In the genomic region with DNA sequence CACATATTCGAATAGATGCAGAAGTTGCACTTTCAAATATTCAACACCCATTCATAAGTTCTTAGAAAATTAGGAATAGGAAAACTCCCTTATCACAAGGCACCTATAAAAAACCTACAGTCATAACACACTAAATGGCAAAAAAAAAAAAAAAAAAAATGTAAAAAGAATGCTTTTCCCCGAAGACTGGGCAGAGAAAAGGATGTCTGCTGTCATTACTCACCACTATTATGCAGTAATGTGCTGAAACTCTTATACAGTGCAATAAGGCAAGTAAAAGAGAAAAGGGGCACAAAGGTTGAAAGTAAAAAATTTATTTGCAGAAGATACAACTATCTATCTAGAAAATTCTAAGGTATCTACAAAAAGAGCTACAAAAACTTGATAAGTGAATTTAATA, we compare ENCODE assay signal across 20 cellular contexts.
DNase-seq lines count a peak whose midpoint lies in the region; TF ChIP-seq lines count a peak whose summit lies in the region.
"Had no signal": no experiment of that assay in that cellular context is flagged by ENCODE, and none has a peak within 500 bp of the region (broad histone marks: within the 10 kb centered on the region; RNA-seq: fewer than 3 reads in every experiment).

No MANE protein-coding gene starts in this region.

- no peak overlapping the region for H3K27ac ChIP-seq in neural progenitor cell
- H3K27ac ChIP-seq: 22Rv1, A549, C4-2B, GM23248 had no signal

- peak overlapping the region; percentile 3 for H3K27ac Mint-ChIP-seq in activated naive CD4-positive, alpha-beta T cell treated with anti-CD3 and anti-CD28 coated beads, Interleukin-2, amount 50 U/mL, for 24 hours
- no peak overlapping the region for H3K27ac Mint-ChIP-seq in neural progenitor cell
- H3K27ac Mint-ChIP-seq: HFFc6 had no signal

- no peaks in the 10 kb centered on the region for H3K9me3 ChIP-seq in neural progenitor cell (ENCODE audit: low read depth)
- H3K9me3 ChIP-seq: A549 had no signal

- no peaks in the 10 kb centered on the region for H4K20me1 ChIP-seq in neural progenitor cell (ENCODE audit: low read depth)

- peaks cover 4% of the 10 kb centered on the region for H3K36me3 Mint-ChIP-seq in activated naive CD4-positive, alpha-beta T cell treated with anti-CD3 and anti-CD28 coated beads, Interleukin-2, amount 50 U/mL, for 24 hours
- no peaks in the 10 kb centered on the region for H3K36me3 Mint-ChIP-seq in neural progenitor cell
- H3K36me3 Mint-ChIP-seq: CD4-positive, alpha-beta memory T cell had no signal

- peaks cover 50% of the 10 kb centered on the region for H3K4me1 Mint-ChIP-seq in activated naive CD4-positive, alpha-beta T cell treated with anti-CD3 and anti-CD28 coated beads, Interleukin-2, amount 50 U/mL, for 24 hours
- H3K4me1 Mint-ChIP-seq in neural progenitor cell, result peaks cover 5% of the 10 kb centered on the region

- H3F3A ChIP-seq in neural progenitor cell (ENCODE audit: low read depth), result no peaks in the 10 kb centered on the region

- H2AFZ ChIP-seq in neural progenitor cell (replicated peaks), result no peak overlapping the region
- H2AFZ ChIP-seq: GM23248 had no signal

- H3K27me3 Mint-ChIP-seq in activated naive CD4-positive, alpha-beta T cell treated with anti-CD3 and anti-CD28 coated beads, Interleukin-2, amount 50 U/mL, for 24 hours, result no peaks in the 10 kb centered on the region
- H3K27me3 Mint-ChIP-seq in neural progenitor cell (ENCODE audit: insufficient read depth, low read depth), result peaks cover 3% of the 10 kb centered on the region
- H3K27me3 Mint-ChIP-seq: CD4-positive, alpha-beta memory T cell had no signal

- H3K9ac ChIP-seq in neural progenitor cell, result no peak overlapping the region
- H3K9ac ChIP-seq: GM23248 had no signal

- no peaks in the 10 kb centered on the region; the same call in 1 of the 2 replicates for H3K27me3 ChIP-seq in H7 (ENCODE audit: control insufficient read depth, insufficient read depth, low read length)
- H3K27me3 ChIP-seq in neural progenitor cell, result peaks cover 20% of the 10 kb centered on the region

- no peaks in the 10 kb centered on the region for H3K4me1 ChIP-seq in neural progenitor cell
- H3K4me1 ChIP-seq: A549 had no signal

- H3K36me3 ChIP-seq in H7 (replicated peaks; ENCODE audit: control insufficient read depth, insufficient read depth, low read length), result no peaks in the 10 kb centered on the region
- no peaks in the 10 kb centered on the region for H3K36me3 ChIP-seq in neural progenitor cell

- H3K4me3 Mint-ChIP-seq in activated naive CD4-positive, alpha-beta T cell treated with anti-CD3 and anti-CD28 coated beads, Interleukin-2, amount 50 U/mL, for 24 hours, result no peak overlapping the region
- H3K4me3 Mint-ChIP-seq in neural progenitor cell, result no peak overlapping the region
- H3K4me3 Mint-ChIP-seq: CD4-positive, alpha-beta memory T cell; HFFc6 had no signal

- H3K9me3 Mint-ChIP-seq in activated naive CD4-positive, alpha-beta T cell treated with anti-CD3 and anti-CD28 coated beads, Interleukin-2, amount 50 U/mL, for 24 hours, result no peaks in the 10 kb centered on the region
- no peaks in the 10 kb centered on the region for H3K9me3 Mint-ChIP-seq in neural progenitor cell
- H3K9me3 Mint-ChIP-seq: CD4-positive, alpha-beta memory T cell; HFFc6 had no signal

- H3K4me2 ChIP-seq in neural progenitor cell, result no peak overlapping the region
- H3K4me2 ChIP-seq: A549 had no signal

- TF ChIP-seq CTCF in fibroblast of the aortic adventitia (IDR thresholded peaks at IDR 0.05; ENCODE audit: insufficient read depth, low read length) (no peak), neural progenitor cell (IDR thresholded peaks at IDR 0.05) (no peak)

- no peak overlapping the region for H3K4me3 ChIP-seq in fibroblast of the aortic adventitia (ENCODE audit: low read depth, low read length)
- H3K4me3 ChIP-seq in H7 (ENCODE audit: insufficient read depth, low read depth, low read length), result no peak overlapping the region
- H3K4me3 ChIP-seq in neural progenitor cell, result no peak overlapping the region
- H3K4me3 ChIP-seq: A549, GM12878, GM23248, K562 had no signal

- H3K79me2 ChIP-seq in neural progenitor cell (ENCODE audit: low read depth), result no peaks in the 10 kb centered on the region

- no peak for DNase-seq in activated naive CD4-positive, alpha-beta T cell (lab: John Stamatoyannopoulos, UW)
- peak; percentile 50 for DNase-seq in dermis blood vessel endothelial cell
- peak; percentile 14 for DNase-seq in fibroblast of the aortic adventitia (ENCODE audit: low read depth)
- DNase-seq in H7, result no peak
- DNase-seq in HCEC 1CT, result no peak
- DNase-seq in neural progenitor cell (ENCODE audit: low spot score), result no peak
- DNase-seq: AML-193; CD4-positive, alpha-beta memory T cell; DMS153; DMS79; GF-D8; GM23248; HFFc6; IMR-90 had no signal

Comparison
In these comparisons a context has a peak if more than half of its experiments do, and no peak if none do; other contexts are left out.
1. DNase-seq: peak in dermis blood vessel endothelial cell (single experiment) and fibroblast of the aortic adventitia (single experiment); none in activated naive CD4-positive, alpha-beta T cell (0 of 4), H7 (single experiment), HCEC 1CT (single experiment) and neural progenitor cell (single experiment).